Comparison of ENCODE assay signal across 19 cellular contexts in genomic region chr4:42123071-42123644, GRCh38. TPM values are rescaled to one million over a fixed set of nuclear protein-coding genes. Genes with fewer than 3 reads are reported as not detected.
A peak's percentile ranks its signal among the peaks of the same experiment; 100 is the strongest.
DNase-seq lines count a peak whose midpoint lies in the region; ATAC-seq and TF ChIP-seq lines count a peak whose summit lies in the region.
"Had no signal": no experiment of that assay in that cellular context is flagged by ENCODE, and none has a peak within 500 bp of the region (broad histone marks: within the 10 kb centered on the region; RNA-seq: fewer than 3 reads in every experiment).

No MANE protein-coding gene starts in this region.

- ATAC-seq in GM23338 (no peak), PC-3 (peak; percentile 38), SK-N-SH treated with all-trans-retinoic acid at 6 μM for 48 hours (no peak)
- ATAC-seq: HCT116 had no signal

- peak; percentile 10 for DNase-seq in ELR (ENCODE audit: low read depth)
- DNase-seq in GM23338 (ENCODE audit: low spot score), result no peak
- peak; percentile 25 for DNase-seq in PC-3
- peak; percentile 60 for DNase-seq in kidney tubule cell (ENCODE audit: low spot score)
- no peak for DNase-seq in BE2C
- no peak for DNase-seq in DMS153 treated with DMSO at 0.1 percent for 48 hours (lab: John Stamatoyannopoulos, UW; ENCODE audit: unreplicated experiment)
- DNase-seq: ACHN; CD4-positive, alpha-beta memory T cell; DMS153; DND-41; GF-D8 had no signal

- no peak overlapping the region for H3K9ac ChIP-seq in PC-3 (ENCODE audit: low read length)
- H3K9ac ChIP-seq: KMS-11 had no signal

- H3K79me2 ChIP-seq in GM23338 (replicated peaks; ENCODE audit: insufficient read depth) (peaks cover 26% of the 10 kb centered on the region), PC-3 (ENCODE audit: low read length) (no peaks in the 10 kb centered on the region)

- H3K36me3 ChIP-seq in GM23338 (ENCODE audit: insufficient read depth) (peaks cover 28% of the 10 kb centered on the region), PC-3 (ENCODE audit: low read depth, low read length) (no peaks in the 10 kb centered on the region), BE2C (peaks cover 55% of the 10 kb centered on the region)

- H3K4me3 Mint-ChIP-seq in GM23338, result no peak overlapping the region
- H3K4me3 Mint-ChIP-seq: B cell; CD4-positive, alpha-beta memory T cell had no signal

- H3K27ac ChIP-seq in GM23338 (ENCODE audit: low read depth) (peak overlapping the region; percentile 22; the same call in 1 of the 2 replicates), PC-3 (ENCODE audit: low read length) (no peak overlapping the region)
- H3K27ac ChIP-seq: C4-2B, KMS-11 had no signal

- POLR2A ChIA-PET in PC-3 (lab: Charles Lee; ENCODE audit: unreplicated experiment), result no interaction called here

- intact Hi-C loops in PC-3 (cut with micrococcal nuclease), result no loop called here

- peaks cover 15% of the 10 kb centered on the region for H3K4me1 ChIP-seq in GM23338 (ENCODE audit: insufficient read depth)
- H3K4me1 ChIP-seq in PC-3 (ENCODE audit: insufficient read depth, low read length), result no peaks in the 10 kb centered on the region
- no peaks in the 10 kb centered on the region for H3K4me1 ChIP-seq in BE2C

- peaks cover 4% of the 10 kb centered on the region for H4K20me1 ChIP-seq in GM23338 (replicated peaks; ENCODE audit: insufficient read depth)
- no peaks in the 10 kb centered on the region for H4K20me1 ChIP-seq in PC-3 (ENCODE audit: low read length)

- H3K9me3 Mint-ChIP-seq in GM23338, result no peaks in the 10 kb centered on the region
- H3K9me3 Mint-ChIP-seq: CD4-positive, alpha-beta memory T cell; IgD-negative memory B cell had no signal

- H3K27me3 Mint-ChIP-seq in GM23338 (ENCODE audit: insufficient read depth, low read depth, poor library complexity), result no peaks in the 10 kb centered on the region
- H3K27me3 Mint-ChIP-seq: B cell, IgD-negative memory B cell had no signal

- H3K9me3 ChIP-seq in PC-3 (ENCODE audit: low read length), result no peaks in the 10 kb centered on the region
- no peaks in the 10 kb centered on the region for H3K9me3 ChIP-seq in BE2C

- peaks cover 38% of the 10 kb centered on the region for H3K36me3 Mint-ChIP-seq in GM23338 (ENCODE audit: low read depth)
- H3K36me3 Mint-ChIP-seq: CD4-positive, alpha-beta memory T cell had no signal

- H2AFZ ChIP-seq in GM23338, result no peak overlapping the region
- no peak overlapping the region for H2AFZ ChIP-seq in PC-3 (ENCODE audit: low read length)

- no peak for TF ChIP-seq CTCF in GM23338 (conservative IDR thresholded peaks at IDR 0.05; ENCODE audit: low read depth in 2 of 2)
- no peak for TF ChIP-seq CTCF in PC-3 (conservative IDR thresholded peaks at IDR 0.05; ENCODE audit: low read depth, low read length)
- no peak for TF ChIP-seq CTCF in BE2C (IDR thresholded peaks at IDR 0.05; ENCODE audit: low read depth, low read length)

- CTCF ChIA-PET in PC-3 (lab: Charles Lee), result no interaction called here

- H3K4me2 ChIP-seq in GM23338 (no peak overlapping the region), PC-3 (ENCODE audit: low read length) (no peak overlapping the region)
- H3K4me2 ChIP-seq: KMS-11 had no signal

- H3F3A ChIP-seq in GM23338 (replicated peaks; ENCODE audit: low read depth) (no peaks in the 10 kb centered on the region), PC-3 (ENCODE audit: low read length, unreplicated experiment) (no peaks in the 10 kb centered on the region)

- H3K27ac Mint-ChIP-seq in GM23338, result no peak overlapping the region
- H3K27ac Mint-ChIP-seq: B cell; CD4-positive, alpha-beta memory T cell had no signal

- H3K4me3 ChIP-seq in GM23338, result no peak overlapping the region
- no peak overlapping the region for H3K4me3 ChIP-seq in PC-3 (ENCODE audit: low read length)
- no peak overlapping the region for H3K4me3 ChIP-seq in BE2C (ENCODE audit: low read depth, low read length)

- peaks cover 23% of the 10 kb centered on the region for H3K4me1 Mint-ChIP-seq in GM23338

- no TSS peak for BruUV-seq in PC-3 (replicated peaks; lab: Mats Ljungman, UMichigan)

- H3K27me3 ChIP-seq in GM23338 (ENCODE audit: insufficient read depth) (no peaks in the 10 kb centered on the region), PC-3 (ENCODE audit: low read length) (0 out of 2 replicates have a peak, but pooled peaks cover 4% of the 10 kb centered on the region), BE2C (no peaks in the 10 kb centered on the region)

- H3K9me2 ChIP-seq in GM23338 (ENCODE audit: insufficient read depth) (no peaks in the 10 kb centered on the region), PC-3 (replicated peaks; ENCODE audit: low read length) (no peaks in the 10 kb centered on the region)

TF ChIP-seq in GM23338, 12 proteins besides CTCF, POLR2A, EP300 and RAD21 (continues in another document):
- TF ChIP-seq CREB1 (CRISPR knock-in tag; IDR thresholded peaks at IDR 0.05; ENCODE audit: low read depth) (no peak), JUNB (IDR thresholded peaks at IDR 0.05; ENCODE audit: unreplicated experiment) (no peak), STAT1 (IDR thresholded peaks at IDR 0.05; ENCODE audit: unreplicated experiment) (no peak), ETS1 (IDR thresholded peaks at IDR 0.05) (no peak)

TF ChIP-seq in SK-N-SH treated with all-trans-retinoic acid at 6 μM for 48 hours, 23 proteins besides CTCF, POLR2A, EP300 and RAD21:
- no peak for TF ChIP-seq PATZ1 (CRISPR knock-in tag; IDR thresholded peaks at IDR 0.05; ENCODE audit: borderline replicate concordance)
- no peak for TF ChIP-seq GLIS3 (CRISPR knock-in tag; IDR thresholded peaks at IDR 0.05)
- no peak for TF ChIP-seq PPARA (CRISPR knock-in tag; IDR thresholded peaks at IDR 0.05; ENCODE audit: borderline replicate concordance)
- TF ChIP-seq TCF4 (CRISPR knock-in tag; IDR thresholded peaks at IDR 0.05; ENCODE audit: borderline replicate concordance), result no peak

RNA-seq across cellular contexts. Expression of gene BEND4, which starts 29.3 kb away (rescaled TPM):
- total RNA-seq in GM23338 (2014; rRNA removed; shearing (Covaris generic)), result 60.2 and 60.4 TPM in 2 replicates
- polyA plus RNA-seq in GM23338 (2016; fragmentation: Nextera tagmentation; extraction: Ambion mirVana), result 13.0 and 13.5 TPM in 2 replicates
- not detected in 2 replicates for total RNA-seq in PC-3 (2014; rRNA removed)
- 2.3 TPM for polyA plus RNA-seq in BE2C (2012; ENCODE audit: insufficient read depth, insufficient read length, low read depth)
- total RNA-seq: H4, HT-29 had no signal

Comparison
In these comparisons a context has a peak if more than half of its experiments do, and no peak if none do; other contexts are left out.
1. DNase-seq: peak in ELR (single experiment), PC-3 (single experiment) and kidney tubule cell (single experiment); none in GM23338 (single experiment), BE2C (single experiment) and DMS153 treated with DMSO at 0.1 percent for 48 hours (single experiment).
2. RNA of gene BEND4, which starts 29.3 kb away (total RNA-seq): 60.2 to 60.4 TPM in GM23338; not detected in PC-3; every median in the first group is over 10 times any median in the second.